ENCODE assay signal across 18 cellular contexts in the genomic region with DNA sequence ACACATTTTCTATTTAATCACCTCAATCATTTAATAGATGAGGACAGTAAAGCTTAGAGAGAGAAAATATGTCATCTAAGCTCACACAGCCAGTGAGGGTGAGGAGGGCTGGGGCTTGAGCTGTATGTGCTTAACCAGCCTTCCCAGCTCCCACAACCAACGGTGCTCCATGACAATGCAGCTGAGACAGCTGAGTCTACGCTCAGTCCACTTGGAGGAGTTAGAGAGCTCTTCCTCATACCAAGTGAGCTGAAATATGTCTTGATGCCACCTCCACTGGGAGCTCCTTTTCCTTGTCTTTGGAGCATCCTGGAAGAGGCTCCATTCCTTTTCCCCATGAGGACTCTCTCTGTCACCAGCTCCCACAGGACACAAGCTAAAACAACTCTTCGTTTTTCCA. TPM values are rescaled to one million over a fixed set of nuclear protein-coding genes. Genes with fewer than 3 reads are reported as not detected.
A peak's percentile ranks its signal among the peaks of the same experiment; 100 is the strongest.
DNase-seq lines count a peak whose midpoint lies in the region; ATAC-seq and TF ChIP-seq lines count a peak whose summit lies in the region.
"Had no signal": no experiment of that assay in that cellular context is flagged by ENCODE, and none has a peak within 500 bp of the region (broad histone marks: within the 10 kb centered on the region; RNA-seq: fewer than 3 reads in every experiment).

No MANE protein-coding gene starts in this region.

- H3K4me1 Mint-ChIP-seq in dendritic cell treated with granulocyte-macrophage colony-stimulating factor and Interleukin-4, amounts not matched to agents 40 ng/mL and 50 ng/mL, for 4 days (ENCODE audit: low read depth): peaks cover 80% of the 10 kb centered on the region
- H3K4me1 Mint-ChIP-seq: activated CD4-positive, alpha-beta T cell treated with anti-CD3 and anti-CD28 coated beads for 36 hours had no signal

- H3K9me3 Mint-ChIP-seq in dendritic cell treated with granulocyte-macrophage colony-stimulating factor and Interleukin-4, amounts not matched to agents 40 ng/mL and 50 ng/mL, for 4 days: no peaks in the 10 kb centered on the region
- H3K9me3 Mint-ChIP-seq: effector memory CD8-positive, alpha-beta T cell; natural killer cell treated with Interleukin-12 subunit alpha and Interleukin-12 subunit beta and Interleukin-15 and Interleukin-18, amount 100 ng/mL, for 72 hours had no signal

- H2BK120ac ChIP-seq in trophoblast cell (ENCODE audit: insufficient read depth, low read length, poor library complexity): no peak overlapping the region

- H3K9ac ChIP-seq in trophoblast cell (ENCODE audit: low read length): no peak overlapping the region

- peak overlapping the region; percentile 77 for H3K27ac ChIP-seq in psoas muscle
- H3K27ac ChIP-seq in trophoblast cell (ENCODE audit: low read depth, low read length): no peak overlapping the region
- H3K27ac ChIP-seq: lower lobe of right lung had no signal

- no peak overlapping the region for H2BK5ac ChIP-seq in trophoblast cell (ENCODE audit: low read depth, low read length, poor library complexity)

- peak; percentile 9 for DNase-seq in Daoy (ENCODE audit: low read depth)
- DNase-seq in OCI-M1 (lab: John Stamatoyannopoulos, UW): peak; percentile 33
- DNase-seq in psoas muscle: no peak
- DNase-seq in trophoblast cell: no peak
- DNase-seq in activated CD8-positive, alpha-beta memory T cell treated with anti-CD3 and anti-CD28 coated beads, Interleukin-2, amount 50 U/mL, for 4 hours: no peak
- DNase-seq in SW 1271 (lab: John Stamatoyannopoulos, UW): no peak
- DNase-seq: activated CD4-positive, alpha-beta T cell treated with anti-CD3 and anti-CD28 coated beads for 36 hours; activated T-cell treated with anti-CD3 and anti-CD28 coated beads for 4 hours; DMS153; effector memory CD8-positive, alpha-beta T cell; NCI-H2081 treated with DMSO at 0.1 percent for 48 hours; NCI-H526 treated with DMSO at 0.1 percent for 48 hours had no signal

- H3K27ac Mint-ChIP-seq in dendritic cell treated with granulocyte-macrophage colony-stimulating factor and Interleukin-4, amounts not matched to agents 40 ng/mL and 50 ng/mL, for 4 days: peak overlapping the region; percentile 26
- H3K27ac Mint-ChIP-seq: activated CD4-positive, alpha-beta T cell treated with anti-CD3 and anti-CD28 coated beads for 36 hours; activated naive CD8-positive, alpha-beta T cell; B cell; effector memory CD8-positive, alpha-beta T cell; natural killer cell treated with Interleukin-12 subunit alpha and Interleukin-12 subunit beta and Interleukin-15 and Interleukin-18, amount 100 ng/mL, for 72 hours had no signal

- no peak overlapping the region for H4K12ac ChIP-seq in trophoblast cell (ENCODE audit: low read depth, low read length)

- H3K79me2 ChIP-seq in trophoblast cell (ENCODE audit: control insufficient read depth, insufficient read depth, low read length, poor library complexity): no peaks in the 10 kb centered on the region

- no peaks in the 10 kb centered on the region for H3K36me3 ChIP-seq in psoas muscle (ENCODE audit: insufficient read depth in 1 of 2, low read depth in 1 of 2)
- no peaks in the 10 kb centered on the region for H3K36me3 ChIP-seq in trophoblast cell (ENCODE audit: control insufficient read depth in 1 of 2, insufficient read depth in 2 of 2, low read length in 2 of 2)
- H3K36me3 ChIP-seq: lower lobe of right lung had no signal

- no peak overlapping the region for H2BK12ac ChIP-seq in trophoblast cell (ENCODE audit: low read length)

- H3K4me1 ChIP-seq in psoas muscle (peaks cover 45% of the 10 kb centered on the region), trophoblast cell (ENCODE audit: control insufficient read depth in 1 of 2, insufficient read depth in 2 of 2, low read length in 2 of 2) (peaks cover 0 to 4% of the 10 kb centered on the region in 2 experiments)

- no peak overlapping the region for H2AK5ac ChIP-seq in trophoblast cell (ENCODE audit: low read length)

- no peak overlapping the region for H3K14ac ChIP-seq in trophoblast cell (ENCODE audit: low read length)

- ATAC-seq in psoas muscle (peak; percentile 61 to 71 (median 66)), HG02840 (IDR thresholded peaks at IDR 0.05; ENCODE audit: low FRiP score, unreplicated experiment) (no peak)
- ATAC-seq: activated CD4-positive, alpha-beta T cell treated with anti-CD3 and anti-CD28 coated beads for 36 hours; effector memory CD8-positive, alpha-beta T cell; natural killer cell treated with Interleukin-12 subunit alpha and Interleukin-12 subunit beta and Interleukin-15 and Interleukin-18, amount 100 ng/mL, for 72 hours had no signal

- no peak overlapping the region for H3K4me2 ChIP-seq in trophoblast cell (ENCODE audit: low read length)

- H3K27me3 ChIP-seq in psoas muscle (ENCODE audit: insufficient read depth in 3 of 3, low read length in 2 of 3) (no peaks in the 10 kb centered on the region), trophoblast cell (ENCODE audit: insufficient read depth, low read length) (no peaks in the 10 kb centered on the region)

- H3K4me3 ChIP-seq in psoas muscle (no peak overlapping the region), trophoblast cell (ENCODE audit: low read depth, low read length) (no peak overlapping the region)
- H3K4me3 ChIP-seq: lower lobe of right lung had no signal

- H3K36me3 Mint-ChIP-seq in dendritic cell treated with granulocyte-macrophage colony-stimulating factor and Interleukin-4, amounts not matched to agents 40 ng/mL and 50 ng/mL, for 4 days (ENCODE audit: low read depth): peaks cover 51% of the 10 kb centered on the region
- H3K36me3 Mint-ChIP-seq: natural killer cell treated with Interleukin-12 subunit alpha and Interleukin-12 subunit beta and Interleukin-15 and Interleukin-18, amount 100 ng/mL, for 72 hours had no signal

- H3K23ac ChIP-seq in trophoblast cell (ENCODE audit: low read length): no peak overlapping the region

- H3K18ac ChIP-seq in trophoblast cell (ENCODE audit: low read length): no peak overlapping the region

- H4K8ac ChIP-seq in trophoblast cell (ENCODE audit: low read depth, low read length): no peak overlapping the region

- 63 to 80% (median 73%) methylated on average over 3 of the region's 3 CpGs for WGBS in psoas muscle, 3 donors
- no CpG with 5 or more reads among the region's 3 CpGs for WGBS in trophoblast cell (ENCODE audit: extremely low coverage, insufficient coverage, insufficient read length)

- H3K9me3 ChIP-seq in psoas muscle (no peaks in the 10 kb centered on the region), trophoblast cell (ENCODE audit: insufficient read depth, low read depth, low read length) (peaks cover 4% of the 10 kb centered on the region)
- H3K9me3 ChIP-seq: lower lobe of right lung had no signal

- H3K27me3 Mint-ChIP-seq in dendritic cell treated with granulocyte-macrophage colony-stimulating factor and Interleukin-4, amounts not matched to agents 40 ng/mL and 50 ng/mL, for 4 days: no peaks in the 10 kb centered on the region

- intact Hi-C loops in dendritic cell treated with granulocyte-macrophage colony-stimulating factor and Interleukin-4, amounts not matched to agents 40 ng/mL and 50 ng/mL, for 4 days (cut with micrococcal nuclease): no loop called here
- intact Hi-C loops in psoas muscle (cut with DNase I): no loop called here

- H2AFZ ChIP-seq in trophoblast cell (ENCODE audit: insufficient read depth, low read length, poor library complexity): no peak overlapping the region

- TF ChIP-seq CTCF in psoas muscle (IDR thresholded peaks at IDR 0.05): no peak

- no peak overlapping the region for H4K91ac ChIP-seq in trophoblast cell (ENCODE audit: low read depth, low read length)

- H3K4me3 Mint-ChIP-seq in dendritic cell treated with granulocyte-macrophage colony-stimulating factor and Interleukin-4, amounts not matched to agents 40 ng/mL and 50 ng/mL, for 4 days: no peak overlapping the region
- H3K4me3 Mint-ChIP-seq: activated CD4-positive, alpha-beta T cell treated with anti-CD3 and anti-CD28 coated beads for 36 hours; activated naive CD8-positive, alpha-beta T cell; B cell; effector memory CD8-positive, alpha-beta T cell; natural killer cell treated with Interleukin-12 subunit alpha and Interleukin-12 subunit beta and Interleukin-15 and Interleukin-18, amount 100 ng/mL, for 72 hours had no signal

- no peaks in the 10 kb centered on the region for H3K79me1 ChIP-seq in trophoblast cell (ENCODE audit: low read length)

- no peak overlapping the region for H3K4ac ChIP-seq in trophoblast cell (ENCODE audit: low read depth, low read length)

RNA-seq across cellular contexts. Expression of gene HOMER2, which starts 9.3 kb away (rescaled TPM):
- total RNA-seq in Daoy (2014; rRNA removed; shearing (Covaris generic)): 7.9 and 11.1 TPM in 2 replicates
- 100 to 1,000 TPM in 2 of 4 donors, 10 to 100 TPM in 2; 53.9 to 119 (median 92.3) TPM for total RNA-seq in psoas muscle
- polyA plus RNA-seq in psoas muscle: 10 to 100 TPM; 27.2 to 38.3 (median 36.7) TPM
- 2.4 and 3.3 TPM in 2 replicates for polyA plus RNA-seq in trophoblast cell (2013)

RNA-seq across cellular contexts. Expression of gene RAMAC, which starts 42.8 kb away (rescaled TPM):
- 63.6 and 77.4 TPM in 2 replicates for total RNA-seq in Daoy (2014; rRNA removed; shearing (Covaris generic))
- total RNA-seq in psoas muscle: 10 to 100 TPM; 17.0 to 21.8 (median 19.9) TPM
- polyA plus RNA-seq in psoas muscle: 10 to 100 TPM; 23.8 to 43.3 (median 43.0) TPM
- 34.3 and 34.7 TPM in 2 replicates for polyA plus RNA-seq in trophoblast cell (2013)

Comparison
In these comparisons a context has a peak if more than half of its experiments do, and no peak if none do; other contexts are left out.
1. DNase-seq: peak in Daoy (single experiment) and OCI-M1 (single experiment); none in psoas muscle (0 of 2), trophoblast cell (0 of 2), activated CD8-positive, alpha-beta memory T cell treated with anti-CD3 and anti-CD28 coated beads, Interleukin-2, amount 50 U/mL, for 4 hours (single experiment) and SW 1271 (0 of 2).